9 cellular contexts compared by ENCODE assay signal in genomic region chr18:36942264-36942663, GRCh38.
DNase-seq lines count a peak whose midpoint lies in the region; ATAC-seq and TF ChIP-seq lines count a peak whose summit lies in the region.
"Had no signal": no experiment of that assay in that cellular context is flagged by ENCODE, and none has a peak within 500 bp of the region (broad histone marks: within the 10 kb centered on the region; RNA-seq: fewer than 3 reads in every experiment).

No MANE protein-coding gene starts in this region.

- BruUV-seq in PC-3 (replicated peaks; lab: Mats Ljungman, UMichigan): no TSS peak

- no peaks in the 10 kb centered on the region for H3K4me1 Mint-ChIP-seq in activated naive CD8-positive, alpha-beta T cell treated with anti-CD3 and anti-CD28 coated beads, Interleukin-2, amount 50 U/mL, for 24 hours
- no peaks in the 10 kb centered on the region for H3K4me1 Mint-ChIP-seq in activated naive CD8-positive, alpha-beta T cell treated with anti-CD3 and anti-CD28 coated beads for 36 hours

- no peaks in the 10 kb centered on the region for H3K9me2 ChIP-seq in PC-3 (replicated peaks; ENCODE audit: low read length)

- H4K20me1 ChIP-seq in PC-3 (ENCODE audit: low read length): no peaks in the 10 kb centered on the region

- no peaks in the 10 kb centered on the region for H3K36me3 ChIP-seq in PC-3 (ENCODE audit: low read depth, low read length)

- no peak overlapping the region for H3K4me3 Mint-ChIP-seq in activated naive CD8-positive, alpha-beta T cell treated with anti-CD3 and anti-CD28 coated beads, Interleukin-2, amount 50 U/mL, for 24 hours
- H3K4me3 Mint-ChIP-seq in activated naive CD8-positive, alpha-beta T cell treated with anti-CD3 and anti-CD28 coated beads for 36 hours: no peak overlapping the region
- H3K4me3 Mint-ChIP-seq: central memory CD8-positive, alpha-beta T cell had no signal

- peak; percentile 2 for DNase-seq in activated naive CD8-positive, alpha-beta T cell treated with anti-CD3 and anti-CD28 coated beads, Interleukin-2, amount 50 U/mL, for 24 hours
- DNase-seq in activated naive CD8-positive, alpha-beta T cell treated with anti-CD3 and anti-CD28 coated beads for 36 hours: no peak
- DNase-seq in PC-3 (peak; percentile 45), fibroblast of villous mesenchyme (ENCODE audit: low read depth) (peak; percentile 55), cerebellar nuclear complex (lab: John Stamatoyannopoulos, UW) (no peak), globus pallidus (ENCODE audit: low spot score) (no peak)
- DNase-seq in effector CD4-positive, alpha-beta T cell: no peak

- H2AFZ ChIP-seq in PC-3 (ENCODE audit: low read length): no peak overlapping the region

- CTCF ChIA-PET in PC-3 (lab: Charles Lee): no interaction called here

- POLR2A ChIA-PET in PC-3 (lab: Charles Lee; ENCODE audit: unreplicated experiment): no interaction called here

- no peaks in the 10 kb centered on the region for H3F3A ChIP-seq in PC-3 (ENCODE audit: low read length, unreplicated experiment)

- ATAC-seq in activated naive CD8-positive, alpha-beta T cell treated with anti-CD3 and anti-CD28 coated beads, Interleukin-2, amount 50 U/mL, for 24 hours: no peak
- ATAC-seq in HG03159 (IDR thresholded peaks at IDR 0.05; ENCODE audit: unreplicated experiment) (peak; percentile 56), PC-3 (peak; percentile 71; the same call in 1 of the 2 replicates)

- no peaks in the 10 kb centered on the region for H3K79me2 ChIP-seq in PC-3 (ENCODE audit: low read length)

- intact Hi-C loops in PC-3 (cut with micrococcal nuclease): loop anchor here (5.0 kb wide), 3 partner anchors 395 to 595 kb away; no protein-coding TSS in a partner anchor

- H3K9ac ChIP-seq in PC-3 (ENCODE audit: low read length): no peak overlapping the region

- H3K9me3 ChIP-seq in PC-3 (ENCODE audit: low read length): no peaks in the 10 kb centered on the region

- peaks cover 15% of the 10 kb centered on the region for H3K9me3 Mint-ChIP-seq in activated naive CD8-positive, alpha-beta T cell treated with anti-CD3 and anti-CD28 coated beads, Interleukin-2, amount 50 U/mL, for 24 hours
- H3K9me3 Mint-ChIP-seq in activated naive CD8-positive, alpha-beta T cell treated with anti-CD3 and anti-CD28 coated beads for 36 hours: peaks cover 7% of the 10 kb centered on the region

- H3K4me3 ChIP-seq in PC-3 (ENCODE audit: low read length) (no peak overlapping the region), fibroblast of villous mesenchyme (ENCODE audit: low read depth, low read length) (no peak overlapping the region)

- no peak overlapping the region for H3K27ac Mint-ChIP-seq in activated naive CD8-positive, alpha-beta T cell treated with anti-CD3 and anti-CD28 coated beads, Interleukin-2, amount 50 U/mL, for 24 hours
- H3K27ac Mint-ChIP-seq in activated naive CD8-positive, alpha-beta T cell treated with anti-CD3 and anti-CD28 coated beads for 36 hours: no peak overlapping the region

- no peaks in the 10 kb centered on the region for H3K27me3 ChIP-seq in PC-3 (ENCODE audit: low read length)

- H3K36me3 Mint-ChIP-seq in activated naive CD8-positive, alpha-beta T cell treated with anti-CD3 and anti-CD28 coated beads, Interleukin-2, amount 50 U/mL, for 24 hours (ENCODE audit: low read depth): peaks cover 20% of the 10 kb centered on the region
- peaks cover 14% of the 10 kb centered on the region for H3K36me3 Mint-ChIP-seq in activated naive CD8-positive, alpha-beta T cell treated with anti-CD3 and anti-CD28 coated beads for 36 hours

- no peaks in the 10 kb centered on the region for H3K27me3 Mint-ChIP-seq in activated naive CD8-positive, alpha-beta T cell treated with anti-CD3 and anti-CD28 coated beads, Interleukin-2, amount 50 U/mL, for 24 hours
- no peaks in the 10 kb centered on the region for H3K27me3 Mint-ChIP-seq in activated naive CD8-positive, alpha-beta T cell treated with anti-CD3 and anti-CD28 coated beads for 36 hours
- H3K27me3 Mint-ChIP-seq: central memory CD8-positive, alpha-beta T cell had no signal

- peaks cover 2% of the 10 kb centered on the region; the same call in 1 of the 2 replicates for H3K4me1 ChIP-seq in PC-3 (ENCODE audit: insufficient read depth, low read length)

- peak; percentile 69 for TF ChIP-seq CTCF in PC-3 (conservative IDR thresholded peaks at IDR 0.05; ENCODE audit: low read depth, low read length)
- peak; percentile 81 for TF ChIP-seq CTCF in fibroblast of villous mesenchyme (IDR thresholded peaks at IDR 0.05; ENCODE audit: insufficient read depth, low read depth, low read length)

- H3K4me2 ChIP-seq in PC-3 (ENCODE audit: low read length): no peak overlapping the region

- no peak overlapping the region for H3K27ac ChIP-seq in PC-3 (ENCODE audit: low read length)

Comparison
In these comparisons a context has a peak if more than half of its experiments do, and no peak if none do; other contexts are left out.
1. DNase-seq: peak in activated naive CD8-positive, alpha-beta T cell treated with anti-CD3 and anti-CD28 coated beads, Interleukin-2, amount 50 U/mL, for 24 hours (single experiment), PC-3 (single experiment) and fibroblast of villous mesenchyme (single experiment); none in activated naive CD8-positive, alpha-beta T cell treated with anti-CD3 and anti-CD28 coated beads for 36 hours (single experiment), effector CD4-positive, alpha-beta T cell (single experiment), cerebellar nuclear complex (0 of 2) and globus pallidus (single experiment).